In genomic region chr5:148778891-148779290, GRCh38 we compare ENCODE assay signal across 29 cellular contexts. TPM values are rescaled to one million over a fixed set of nuclear protein-coding genes. Genes with fewer than 3 reads are reported as not detected.
"Had no signal": no experiment of that assay in that cellular context is flagged by ENCODE, and none has a peak within 500 bp of the region (broad histone marks: within the 10 kb centered on the region; RNA-seq: fewer than 3 reads in every experiment).

No MANE protein-coding gene starts in this region.

- H3K36me3 ChIP-seq: brain microvascular endothelial cell, gastroesophageal sphincter, ovary, sigmoid colon, stomach, thyroid gland, upper lobe of right lung, WERI-Rb-1 had no signal

- H3K4me3 ChIP-seq: coronary artery, dorsolateral prefrontal cortex, gastroesophageal sphincter, ovary, sigmoid colon, stomach, thyroid gland, upper lobe of right lung had no signal

- ATAC-seq: activated CD4-positive, CD25-positive, alpha-beta regulatory T cell treated with anti-CD3 and anti-CD28 coated beads, Interleukin-2, amount 50 U/mL, for 24 hours; gastroesophageal sphincter; stimulated activated naive B cell treated with anti-CD40 and anti-IgM and Interleukin-4, amounts not matched to agents 10 μg/mL and 1 μg/mL and 100 μg/mL, for 72 hours; upper lobe of right lung had no signal

- H3K27ac ChIP-seq: brain microvascular endothelial cell, coronary artery, dorsolateral prefrontal cortex, gastroesophageal sphincter, ovary, sigmoid colon, stomach, thyroid gland, upper lobe of right lung, WERI-Rb-1 had no signal

- H3K9me3 ChIP-seq: gastroesophageal sphincter, ovary, sigmoid colon, stomach, thyroid gland, upper lobe of right lung had no signal

- DNase-seq: activated CD4-positive, alpha-beta T cell treated with anti-CD3 and anti-CD28 coated beads for 48 hours; activated CD4-positive, alpha-beta T cell treated with anti-CD3 and anti-CD28 coated beads, Interleukin-2, amount 50 U/mL, for 48 hours; activated CD8-positive, alpha-beta memory T cell treated with anti-CD3 and anti-CD28 coated beads, Interleukin-2, amount 50 U/mL, for 4 hours; activated gamma-delta T cell; activated naive CD4-positive, alpha-beta T cell treated with anti-CD3 and anti-CD28 coated beads, Interleukin-2, amount 50 U/mL, for 16 hours; activated T-cell treated with anti-CD3 and anti-CD28 coated beads, Interleukin-2, amount 50 U/mL, for 1 hour; amniotic stem cell; brain microvascular endothelial cell; dorsolateral prefrontal cortex; effector memory CD4-positive, alpha-beta T cell; head of caudate nucleus; hypothalamus; immature natural killer cell; kidney; naive B cell; ovary; retina; sigmoid colon; stimulated activated CD4-positive, alpha-beta T cell treated with anti-CD3 and anti-CD28 coated beads, Interleukin-15, amount 100 ng/mL, for 24 hours; stimulated activated CD4-positive, alpha-beta T cell treated with anti-CD3 and anti-CD28 coated beads, Interleukin-2, amount 100 ng/mL, for 24 hours; stimulated activated naive B cell treated with anti-CD40 and anti-IgM and Interleukin-4, amounts not matched to agents 10 μg/mL and 1 μg/mL and 100 μg/mL, for 72 hours; stomach; thyroid gland; upper lobe of right lung; WERI-Rb-1 had no signal

- H3K4me1 ChIP-seq: sigmoid colon, stomach, thyroid gland, upper lobe of right lung had no signal

- H3K27me3 ChIP-seq: brain microvascular endothelial cell, gastroesophageal sphincter, ovary, sigmoid colon, stomach, thyroid gland, upper lobe of right lung had no signal

RNA-seq across cellular contexts. Expression of gene ADRB2, which starts 47.5 kb away (rescaled TPM):
- polyA plus RNA-seq: neural cell had no signal
